Comparison of ENCODE assay signal across 12 cellular contexts in the genomic region with DNA sequence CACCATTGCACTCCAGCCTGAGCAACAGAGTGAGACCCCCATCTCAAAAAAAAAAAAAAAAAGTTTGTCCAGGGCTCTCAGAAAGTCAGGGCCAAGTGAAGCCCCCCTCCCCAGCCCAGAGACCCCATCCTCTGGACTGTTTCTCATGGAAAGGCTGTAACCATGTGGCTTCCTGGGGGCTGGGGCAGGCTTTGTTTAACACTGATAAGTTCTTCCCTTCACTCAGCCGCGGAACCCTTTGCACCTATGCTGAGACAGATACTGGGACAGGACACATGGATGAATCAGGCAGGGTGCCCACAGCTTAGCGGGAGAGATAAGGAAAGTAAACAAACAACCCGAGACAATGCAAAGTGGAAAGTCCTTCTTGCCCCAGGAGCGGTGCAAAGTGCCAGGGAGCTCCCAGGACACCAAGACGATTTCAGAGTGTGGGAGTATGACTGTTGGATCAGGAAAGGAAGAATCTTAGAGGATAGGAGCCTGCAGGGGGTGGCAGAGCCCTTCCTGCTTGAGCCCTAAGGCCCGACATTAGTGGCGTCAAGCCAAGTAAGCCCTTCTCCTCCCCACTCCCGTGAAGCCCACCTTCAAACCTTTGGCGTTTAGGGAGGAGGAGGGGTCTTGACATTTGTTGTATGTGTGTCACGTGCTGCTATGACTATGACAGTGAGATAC. TPM values are rescaled to one million over a fixed set of nuclear protein-coding genes. Genes with fewer than 3 reads are reported as not detected.
DNase-seq lines count a peak whose midpoint lies in the region; ATAC-seq, FAIRE-seq and TF ChIP-seq lines count a peak whose summit lies in the region.
"Had no signal": no experiment of that assay in that cellular context is flagged by ENCODE, and none has a peak within 500 bp of the region (broad histone marks: within the 10 kb centered on the region; RNA-seq: fewer than 3 reads in every experiment).

No MANE protein-coding gene starts in this region.

- no peaks in the 10 kb centered on the region for H3K79me2 ChIP-seq in PC-9 (ENCODE audit: low read depth)

- no peak for FAIRE-seq in GM19239 (lab: Jason Lieb, UNC)

- no peaks in the 10 kb centered on the region for H3K27me3 ChIP-seq in PC-9 (ENCODE audit: insufficient read depth, low read depth)
- H3K27me3 ChIP-seq in lower lobe of right lung (ENCODE audit: low read depth), result peaks cover 24% of the 10 kb centered on the region

- no peak overlapping the region for H2AFZ ChIP-seq in PC-9

- H3K4me2 ChIP-seq in PC-9, result peak overlapping the region; percentile 45
- H3K4me2 ChIP-seq: BLaER1 had no signal

- no peak overlapping the region for H3K27ac Mint-ChIP-seq in stimulated activated effector memory CD8-positive, alpha-beta T cell treated with anti-CD3 and anti-CD28 coated beads, Interleukin-12 subunit alpha, Interleukin-12 subunit beta, amount 100 ng/mL, for 72 hours
- H3K27ac Mint-ChIP-seq: activated naive CD4-positive, alpha-beta T cell treated with anti-CD3 and anti-CD28 coated beads, Interleukin-2, amount 50 U/mL, for 24 hours; memory B cell had no signal

- POLR2A ChIA-PET in PC-9 (lab: Charles Lee; ENCODE audit: unreplicated experiment), result interaction anchor here (0.5 to 0.7 kb wide), 5 partner anchors 9 to 117 kb away, joined by 3 to 9 read pairs (median 6); no protein-coding TSS in a partner anchor

- H3K9me3 ChIP-seq in PC-9 (ENCODE audit: insufficient read depth, low read depth) (no peaks in the 10 kb centered on the region), lower lobe of right lung (no peaks in the 10 kb centered on the region)
- H3K9me3 ChIP-seq: BLaER1 had no signal

- CTCF ChIA-PET in PC-9 (lab: Charles Lee), result interaction anchor here (0.6 kb wide), 2 partner anchors 85 to 221 kb away, joined by 3 to 4 read pairs; no protein-coding TSS in a partner anchor

- intact Hi-C loops in PC-9 (cut with micrococcal nuclease; ENCODE audit: unreplicated experiment) (loop anchor here (1.0 kb wide), 1 partner anchor 55 kb away; the partner anchor contains the start of gene VPS37D), lower lobe of right lung (cut with DNase I) (no loop called here)

- peaks cover 21% of the 10 kb centered on the region for H3K4me1 ChIP-seq in PC-9 (replicated peaks; ENCODE audit: insufficient read depth)
- H3K4me1 ChIP-seq in lower lobe of right lung, result no peaks in the 10 kb centered on the region

- no peaks in the 10 kb centered on the region for H3K9me2 ChIP-seq in PC-9 (ENCODE audit: insufficient read depth)

- no peaks in the 10 kb centered on the region for H3K36me3 Mint-ChIP-seq in stimulated activated effector memory CD8-positive, alpha-beta T cell treated with anti-CD3 and anti-CD28 coated beads, Interleukin-12 subunit alpha, Interleukin-12 subunit beta, amount 100 ng/mL, for 72 hours
- H3K36me3 Mint-ChIP-seq: activated naive CD4-positive, alpha-beta T cell treated with anti-CD3 and anti-CD28 coated beads, Interleukin-2, amount 50 U/mL, for 24 hours; memory B cell had no signal

- peak; percentile 12 for DNase-seq in NCI-H510A treated with DMSO at 0.1 percent for 48 hours (lab: John Stamatoyannopoulos, UW)
- DNase-seq in NCI-H510A (lab: John Stamatoyannopoulos, UW), result no peak
- DNase-seq in PC-9, result peak; percentile 77 to 80
- peak; percentile 43 for DNase-seq in fibroblast of mammary gland (ENCODE audit: low read depth)
- DNase-seq in stimulated activated effector memory CD8-positive, alpha-beta T cell treated with anti-CD3 and anti-CD28 coated beads, Interleukin-12 subunit alpha, Interleukin-12 subunit beta, amount 100 ng/mL, for 72 hours (ENCODE audit: low spot score in 2 of 2), result no peak
- DNase-seq in activated naive CD4-positive, alpha-beta T cell (lab: John Stamatoyannopoulos, UW), result no peak
- DNase-seq in GM19239 (ENCODE audit: insufficient read length, low spot score), result no peak
- DNase-seq in lower lobe of right lung, result no peak
- DNase-seq: NK-92 treated with Interleukin-12 subunit alpha and Interleukin-12 subunit beta, amount 100 ng/mL, for 24 hours had no signal

- no peak overlapping the region for H3K4me3 Mint-ChIP-seq in stimulated activated effector memory CD8-positive, alpha-beta T cell treated with anti-CD3 and anti-CD28 coated beads, Interleukin-12 subunit alpha, Interleukin-12 subunit beta, amount 100 ng/mL, for 72 hours
- H3K4me3 Mint-ChIP-seq: activated naive CD4-positive, alpha-beta T cell treated with anti-CD3 and anti-CD28 coated beads, Interleukin-2, amount 50 U/mL, for 24 hours; memory B cell had no signal

- H3K36me3 ChIP-seq in PC-9 (ENCODE audit: low read depth) (no peaks in the 10 kb centered on the region), lower lobe of right lung (no peaks in the 10 kb centered on the region)
- H3K36me3 ChIP-seq: BLaER1 had no signal

- TF ChIP-seq CTCF in PC-9 (conservative IDR thresholded peaks at IDR 0.05) (peak; percentile 40; the same call in 1 of the 2 replicates), fibroblast of mammary gland (conservative IDR thresholded peaks at IDR 0.05; ENCODE audit: control insufficient read depth, insufficient read depth, low read depth, low read length) (peak; percentile 16), lower lobe of right lung (IDR thresholded peaks at IDR 0.05) (no peak)

- H3K9me3 Mint-ChIP-seq in stimulated activated effector memory CD8-positive, alpha-beta T cell treated with anti-CD3 and anti-CD28 coated beads, Interleukin-12 subunit alpha, Interleukin-12 subunit beta, amount 100 ng/mL, for 72 hours, result no peaks in the 10 kb centered on the region
- H3K9me3 Mint-ChIP-seq: activated naive CD4-positive, alpha-beta T cell treated with anti-CD3 and anti-CD28 coated beads, Interleukin-2, amount 50 U/mL, for 24 hours; memory B cell had no signal

- BruUV-seq in PC-9 (replicated peaks; lab: Mats Ljungman, UMichigan), result no TSS peak

- peak; percentile 32 for ATAC-seq in stimulated activated effector memory CD8-positive, alpha-beta T cell treated with anti-CD3 and anti-CD28 coated beads, Interleukin-12 subunit alpha, Interleukin-12 subunit beta, amount 100 ng/mL, for 72 hours
- no peak for ATAC-seq in lower lobe of right lung

- no peak overlapping the region for H3K27ac ChIP-seq in PC-9
- no peak overlapping the region for H3K27ac ChIP-seq in lower lobe of right lung
- H3K27ac ChIP-seq: BLaER1 had no signal

- H3K4me1 Mint-ChIP-seq in stimulated activated effector memory CD8-positive, alpha-beta T cell treated with anti-CD3 and anti-CD28 coated beads, Interleukin-12 subunit alpha, Interleukin-12 subunit beta, amount 100 ng/mL, for 72 hours, result no peaks in the 10 kb centered on the region
- H3K4me1 Mint-ChIP-seq: activated naive CD4-positive, alpha-beta T cell treated with anti-CD3 and anti-CD28 coated beads, Interleukin-2, amount 50 U/mL, for 24 hours; memory B cell had no signal

- H3F3A ChIP-seq in PC-9 (ENCODE audit: insufficient read depth, low read depth), result peaks cover 33% of the 10 kb centered on the region; the same call in 1 of the 2 replicates

- no peaks in the 10 kb centered on the region for H4K20me1 ChIP-seq in PC-9 (ENCODE audit: insufficient read depth)
- H4K20me1 ChIP-seq: BLaER1 had no signal

- H3K4me3 ChIP-seq in PC-9 (no peak overlapping the region), fibroblast of mammary gland (ENCODE audit: control insufficient read depth, low read depth, low read length) (no peak overlapping the region), lower lobe of right lung (no peak overlapping the region)
- H3K4me3 ChIP-seq: BLaER1 had no signal

RNA-seq across cellular contexts. Expression of gene MLXIPL, which starts 11.6 kb away (rescaled TPM):
- total RNA-seq in PC-9 (2021), result 24.9 and 32.0 TPM in 2 replicates
- total RNA-seq in lower lobe of right lung, result 10.7 TPM

RNA-seq across cellular contexts. Expression of gene TBL2, which starts 34.4 kb away (rescaled TPM):
- total RNA-seq in PC-9 (2021) (43.9 and 49.2 TPM in 2 replicates), lower lobe of right lung (27.9 TPM)

RNA-seq across cellular contexts. Expression of gene VPS37D, which starts 54.9 kb away (rescaled TPM):
- total RNA-seq in PC-9 (2021) (8.3 and 12.4 TPM in 2 replicates), lower lobe of right lung (1.3 TPM)

RNA-seq across cellular contexts. Expression of gene BCL7B, which starts 55.2 kb away (rescaled TPM):
- 57.1 and 70.4 TPM in 2 replicates for total RNA-seq in PC-9 (2021)
- total RNA-seq in lower lobe of right lung, result 52.8 TPM

Comparison
In these comparisons a context has a peak if more than half of its experiments do, and no peak if none do; other contexts are left out.
1. DNase-seq: peak in NCI-H510A treated with DMSO at 0.1 percent for 48 hours (single experiment), PC-9 (2 of 2) and fibroblast of mammary gland (single experiment); none in NCI-H510A (single experiment), stimulated activated effector memory CD8-positive, alpha-beta T cell treated with anti-CD3 and anti-CD28 coated beads, Interleukin-12 subunit alpha, Interleukin-12 subunit beta, amount 100 ng/mL, for 72 hours (0 of 2), activated naive CD4-positive, alpha-beta T cell (0 of 4), GM19239 (single experiment) and lower lobe of right lung (single experiment).